ENCODE assay signal across 28 cellular contexts in genomic region chr17:17215575-17215974, GRCh38.
"Had no signal": no experiment of that assay in that cellular context is flagged by ENCODE, and none has a peak within 500 bp of the region (broad histone marks: within the 10 kb centered on the region; RNA-seq: fewer than 3 reads in every experiment).

No MANE protein-coding gene starts in this region.

- H3K9me3 Mint-ChIP-seq: mesothelial cell of epicardium; naive B cell; natural killer cell treated with Interleukin-12 subunit alpha and Interleukin-12 subunit beta and Interleukin-15 and Interleukin-18, amount 100 ng/mL, for 72 hours; stimulated activated memory B cell treated with anti-CD40 and anti-IgM and Interleukin-4, amounts not matched to agents 10 μg/mL and 1 μg/mL and 100 μg/mL, for 72 hours had no signal

- H3K4me3 Mint-ChIP-seq: mesothelial cell of epicardium; naive B cell; natural killer cell treated with Interleukin-12 subunit alpha and Interleukin-12 subunit beta and Interleukin-15 and Interleukin-18, amount 100 ng/mL, for 72 hours; stimulated activated memory B cell treated with anti-CD40 and anti-IgM and Interleukin-4, amounts not matched to agents 10 μg/mL and 1 μg/mL and 100 μg/mL, for 72 hours had no signal

- H3K27ac ChIP-seq: esophagus muscularis mucosa, foreskin keratinocyte, gastroesophageal sphincter, heart left ventricle, hepatocyte, left lung, ovary, psoas muscle, skin epidermis, spleen, suprapubic skin, transverse colon, upper lobe of right lung, uterus had no signal

- H3K27me3 Mint-ChIP-seq: naive B cell; natural killer cell treated with Interleukin-12 subunit alpha and Interleukin-12 subunit beta and Interleukin-15 and Interleukin-18, amount 100 ng/mL, for 72 hours; stimulated activated memory B cell treated with anti-CD40 and anti-IgM and Interleukin-4, amounts not matched to agents 10 μg/mL and 1 μg/mL and 100 μg/mL, for 72 hours had no signal

- H3K27ac Mint-ChIP-seq: mesothelial cell of epicardium; natural killer cell treated with Interleukin-12 subunit alpha and Interleukin-12 subunit beta and Interleukin-15 and Interleukin-18, amount 100 ng/mL, for 72 hours; stimulated activated memory B cell treated with anti-CD40 and anti-IgM and Interleukin-4, amounts not matched to agents 10 μg/mL and 1 μg/mL and 100 μg/mL, for 72 hours had no signal

- H3K9me3 ChIP-seq: esophagus muscularis mucosa, gastroesophageal sphincter, heart left ventricle, left lung, mucosa of descending colon, ovary, psoas muscle, spleen, suprapubic skin, transverse colon, upper lobe of right lung, uterus had no signal

- H3K4me1 Mint-ChIP-seq: mesothelial cell of epicardium; naive B cell; stimulated activated memory B cell treated with anti-CD40 and anti-IgM and Interleukin-4, amounts not matched to agents 10 μg/mL and 1 μg/mL and 100 μg/mL, for 72 hours had no signal

- H3K36me3 ChIP-seq: ovary, uterus had no signal

- H2AFZ ChIP-seq: hepatocyte had no signal

- H3K79me2 ChIP-seq: hepatocyte had no signal

- ATAC-seq: foreskin keratinocyte; gastroesophageal sphincter; left cardiac atrium; left lung; mucosa of descending colon; psoas muscle; right cardiac atrium; stimulated activated memory B cell treated with anti-CD40 and anti-IgM and Interleukin-4, amounts not matched to agents 10 μg/mL and 1 μg/mL and 100 μg/mL, for 72 hours; stimulated activated naive CD8-positive, alpha-beta T cell treated with anti-CD3 and anti-CD28 coated beads, Interleukin-15, Interleukin-2, amounts not matched to agents 100 U/mL and 50 U/mL, for 24 hours had no signal

- H3K4me3 ChIP-seq: dorsolateral prefrontal cortex, esophagus muscularis mucosa, gastroesophageal sphincter, heart left ventricle, hepatocyte, left lung, mucosa of descending colon, ovary, psoas muscle, skin epidermis, spleen, suprapubic skin, transverse colon, upper lobe of right lung, uterus had no signal

- H3K27me3 ChIP-seq: dorsolateral prefrontal cortex, esophagus muscularis mucosa, foreskin keratinocyte, gastroesophageal sphincter, heart left ventricle, hepatocyte, left lung, ovary, spleen, suprapubic skin, transverse colon, upper lobe of right lung, uterus had no signal

- H3K4me1 ChIP-seq: foreskin keratinocyte, gastroesophageal sphincter, left lung, spleen, suprapubic skin, transverse colon, upper lobe of right lung, uterus had no signal

- H3K4me2 ChIP-seq: hepatocyte had no signal

- DNase-seq: dorsolateral prefrontal cortex; effector CD4-positive, alpha-beta T cell; foreskin keratinocyte; kidney; left cardiac atrium; left lung; mesenchymal stem cell; mucosa of descending colon; naive B cell; nucleus accumbens; ovary; psoas muscle; spleen; stimulated activated CD4-positive, alpha-beta T cell treated with anti-CD3 and anti-CD28 coated beads, Interleukin-4, amount 100 ng/mL, for 4 hours; stimulated activated naive CD8-positive, alpha-beta T cell treated with anti-CD3 and anti-CD28 coated beads, Interleukin-15, Interleukin-2, amounts not matched to agents 100 U/mL and 50 U/mL, for 24 hours; transverse colon; upper lobe of right lung; uterus had no signal
